Comparison of ENCODE assay signal across 16 cellular contexts in genomic region chr14:51119411-51120051, GRCh38.
"Had no signal": no experiment of that assay in that cellular context is flagged by ENCODE, and none has a peak within 500 bp of the region (broad histone marks: within the 10 kb centered on the region; RNA-seq: fewer than 3 reads in every experiment).

No MANE protein-coding gene starts in this region.

- DNase-seq: activated CD4-positive, alpha-beta T cell treated with anti-CD3 and anti-CD28 coated beads, Interleukin-2, amount 10 ng/mL, durations not matched to agents 7 days and 5 days; activated CD4-positive, CD25-positive, alpha-beta regulatory T cell; activated CD8-positive, alpha-beta memory T cell treated with anti-CD3 and anti-CD28 coated beads for 24 hours; activated gamma-delta T cell treated with Interleukin-2 at 50 U/mL for 16 hours; activated naive CD8-positive, alpha-beta T cell treated with anti-CD3 and anti-CD28 coated beads for 36 hours; brain microvascular endothelial cell; heart left ventricle; immature natural killer cell; lower lobe of right lung; naive B cell; stimulated activated CD4-positive, alpha-beta T cell treated with anti-CD3 and anti-CD28 coated beads, Interleukin-2, amount 100 ng/mL, for 48 hours; stimulated activated naive B cell treated with anti-CD40 and anti-IgM and Interleukin-4, amounts not matched to agents 10 μg/mL and 1 μg/mL and 100 μg/mL, for 72 hours; transverse colon had no signal

- H3K9me3 Mint-ChIP-seq: activated CD4-positive, alpha-beta T cell treated with anti-CD3 and anti-CD28 coated beads, Interleukin-2, amount 10 ng/mL, durations not matched to agents 7 days and 5 days; activated naive CD8-positive, alpha-beta T cell treated with anti-CD3 and anti-CD28 coated beads for 36 hours; dendritic cell treated with granulocyte-macrophage colony-stimulating factor and Interleukin-4, amounts not matched to agents 40 ng/mL and 50 ng/mL, for 4 days; immature natural killer cell; naive B cell; stimulated activated naive B cell treated with anti-CD40 and anti-IgM and Interleukin-4, amounts not matched to agents 10 μg/mL and 1 μg/mL and 100 μg/mL, for 72 hours had no signal

- H2AFZ ChIP-seq: parathyroid adenoma had no signal

- H3K4me1 ChIP-seq: heart left ventricle, lower lobe of right lung, parathyroid adenoma, transverse colon had no signal

- H3K4me3 ChIP-seq: heart left ventricle, lower lobe of right lung, transverse colon had no signal

- H3K36me3 ChIP-seq: brain microvascular endothelial cell, heart left ventricle, lower lobe of right lung, transverse colon had no signal

- H3K4me3 Mint-ChIP-seq: activated CD4-positive, alpha-beta T cell treated with anti-CD3 and anti-CD28 coated beads, Interleukin-2, amount 10 ng/mL, durations not matched to agents 7 days and 5 days; activated naive CD8-positive, alpha-beta T cell treated with anti-CD3 and anti-CD28 coated beads for 36 hours; dendritic cell treated with granulocyte-macrophage colony-stimulating factor and Interleukin-4, amounts not matched to agents 40 ng/mL and 50 ng/mL, for 4 days; immature natural killer cell; naive B cell; stimulated activated naive B cell treated with anti-CD40 and anti-IgM and Interleukin-4, amounts not matched to agents 10 μg/mL and 1 μg/mL and 100 μg/mL, for 72 hours had no signal

- H3K9ac ChIP-seq: parathyroid adenoma had no signal

- H3K27ac Mint-ChIP-seq: activated CD4-positive, alpha-beta T cell treated with anti-CD3 and anti-CD28 coated beads, Interleukin-2, amount 10 ng/mL, durations not matched to agents 7 days and 5 days; activated naive CD8-positive, alpha-beta T cell treated with anti-CD3 and anti-CD28 coated beads for 36 hours; dendritic cell treated with granulocyte-macrophage colony-stimulating factor and Interleukin-4, amounts not matched to agents 40 ng/mL and 50 ng/mL, for 4 days; immature natural killer cell; naive B cell; stimulated activated naive B cell treated with anti-CD40 and anti-IgM and Interleukin-4, amounts not matched to agents 10 μg/mL and 1 μg/mL and 100 μg/mL, for 72 hours had no signal

- H3K4me1 Mint-ChIP-seq: activated CD4-positive, alpha-beta T cell treated with anti-CD3 and anti-CD28 coated beads, Interleukin-2, amount 10 ng/mL, durations not matched to agents 7 days and 5 days; immature natural killer cell; naive B cell had no signal

- ATAC-seq: heart left ventricle; lower lobe of right lung; stimulated activated naive B cell treated with anti-CD40 and anti-IgM and Interleukin-4, amounts not matched to agents 10 μg/mL and 1 μg/mL and 100 μg/mL, for 72 hours had no signal

- H3K27ac ChIP-seq: brain microvascular endothelial cell, epithelial cell of prostate, heart left ventricle, lower lobe of right lung, parathyroid adenoma, transverse colon had no signal

- H3K36me3 Mint-ChIP-seq: activated naive CD8-positive, alpha-beta T cell treated with anti-CD3 and anti-CD28 coated beads for 36 hours; immature natural killer cell; naive B cell; stimulated activated naive B cell treated with anti-CD40 and anti-IgM and Interleukin-4, amounts not matched to agents 10 μg/mL and 1 μg/mL and 100 μg/mL, for 72 hours had no signal

- H3K27me3 ChIP-seq: brain microvascular endothelial cell, heart left ventricle, transverse colon had no signal

- H3K79me2 ChIP-seq: parathyroid adenoma had no signal

- H3K9me3 ChIP-seq: heart left ventricle, lower lobe of right lung, transverse colon had no signal
